8 cellular contexts compared by ENCODE assay signal in the genomic region with DNA sequence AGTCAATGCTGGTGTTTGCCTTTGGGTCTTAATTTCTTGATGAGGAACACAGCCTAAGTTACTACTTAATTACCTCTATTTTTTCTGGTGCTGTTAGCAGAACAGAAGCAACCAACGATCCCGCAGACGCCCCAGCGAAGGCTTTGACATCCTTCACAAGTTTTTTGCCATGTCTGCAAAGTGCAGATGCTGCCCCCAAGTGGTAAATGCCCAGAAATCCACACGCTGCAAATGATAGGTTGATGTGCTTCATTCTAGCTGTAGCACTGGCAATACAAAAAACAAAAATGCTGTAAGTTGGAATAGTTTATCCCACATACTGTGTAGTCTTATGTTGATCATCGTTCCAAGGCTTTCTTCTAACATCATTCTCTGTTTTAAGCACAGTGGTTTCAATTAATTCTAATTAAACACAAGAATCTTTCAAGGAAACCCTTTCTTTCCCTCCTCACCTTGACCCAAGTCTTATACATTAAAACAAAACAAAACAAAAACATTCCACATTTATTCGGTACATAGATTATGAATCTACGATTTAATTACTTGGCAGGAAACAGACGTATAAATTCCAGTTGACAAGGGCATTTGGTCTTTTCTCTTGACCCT. TPM values are rescaled to one million over a fixed set of nuclear protein-coding genes. Genes with fewer than 3 reads are reported as not detected.
DNase-seq lines count a peak whose midpoint lies in the region; ATAC-seq and TF ChIP-seq lines count a peak whose summit lies in the region.

No MANE protein-coding gene starts in this region.

- peak overlapping the region; percentile 57 to 98 (median 69) for H3K4me3 Mint-ChIP-seq in CD4-positive, alpha-beta memory T cell

- H3K9me3 ChIP-seq in CD4-positive, alpha-beta memory T cell (ENCODE audit: control insufficient read depth in 1 of 2, low read length in 2 of 2): no peaks in the 10 kb centered on the region

- peaks cover 13 to 27% of the 10 kb centered on the region in 2 donors for H3K36me3 Mint-ChIP-seq in CD4-positive, alpha-beta memory T cell

- H3K4me1 ChIP-seq in CD4-positive, alpha-beta memory T cell (ENCODE audit: insufficient read depth, low read length): peaks cover 18% of the 10 kb centered on the region

- DNase-seq in CD4-positive, alpha-beta memory T cell: peak; percentile 60 to 74 (median 68)
- DNase-seq in KBM-7 (peak; percentile 52), SHP77 (lab: John Stamatoyannopoulos, UW) (peak; percentile 41 to 64), head of caudate nucleus (peak; percentile 40 to 85 (median 68)), retinal pigment epithelial cell (ENCODE audit: low read depth) (peak; percentile 34)
- DNase-seq in activated naive CD4-positive, alpha-beta T cell treated with anti-CD3 and anti-CD28 coated beads, Interleukin-2, amount 50 U/mL, for 16 hours: peak; percentile 55

- H3K9me3 Mint-ChIP-seq in CD4-positive, alpha-beta memory T cell: peaks cover 0 to 2% (median 0%) of the 10 kb centered on the region in 8 donors

- H3K36me3 ChIP-seq in CD4-positive, alpha-beta memory T cell (ENCODE audit: insufficient read depth, low read length): no peaks in the 10 kb centered on the region

- peaks cover 2 to 4% of the 10 kb centered on the region in 2 donors for H3K27me3 Mint-ChIP-seq in CD4-positive, alpha-beta memory T cell

- H3K27ac ChIP-seq in CD4-positive, alpha-beta memory T cell (ENCODE audit: low read depth, low read length): no peak overlapping the region

- CTCF ChIA-PET in CD4-positive, alpha-beta memory T cell (lab: Charles Lee; ENCODE audit: partially characterized antibody): interaction anchor here (1.8 kb wide), 1 partner anchor 9 kb away, joined by 4 read pairs; no protein-coding TSS in a partner anchor

- POLR2A ChIA-PET in CD4-positive, alpha-beta memory T cell (lab: Charles Lee; ENCODE audit: partially characterized antibody): no interaction called here

- H3K4me3 ChIP-seq in CD4-positive, alpha-beta memory T cell (ENCODE audit: low read length in 2 of 2): no peak overlapping the region
- no peak overlapping the region for H3K4me3 ChIP-seq in retinal pigment epithelial cell (ENCODE audit: low read length)

- TF ChIP-seq CTCF in retinal pigment epithelial cell (conservative IDR thresholded peaks at IDR 0.05; ENCODE audit: low read depth, low read length): peak; percentile 93

- in situ Hi-C loops in KBM-7 (cut with MboI; ENCODE audit: low pct_unique_long_range_greater_than_20kb, low sequenced_read_pairs): no loop called here

- H3K4me1 Mint-ChIP-seq in CD4-positive, alpha-beta memory T cell: peaks cover 11 to 30% (median 14%) of the 10 kb centered on the region in 4 donors

- ATAC-seq in GM19467 (IDR thresholded peaks at IDR 0.05; ENCODE audit: unreplicated experiment): peak; percentile 35
- no peak for ATAC-seq in GM21390 (IDR thresholded peaks at IDR 0.05; ENCODE audit: unreplicated experiment)

- intact Hi-C loops in CD4-positive, alpha-beta memory T cell (cut with micrococcal nuclease): loop anchor here (5.0 to 10.0 kb wide), 3 partner anchors 779 to 861 kb away; a partner anchor contains a TSS
- intact Hi-C loops in head of caudate nucleus (cut with DNase I): no loop called here

- peak overlapping the region; percentile 18 to 98 (median 86) for H3K27ac Mint-ChIP-seq in CD4-positive, alpha-beta memory T cell

- no peaks in the 10 kb centered on the region for H3K27me3 ChIP-seq in CD4-positive, alpha-beta memory T cell (ENCODE audit: insufficient read depth, low read length)

RNA-seq across cellular contexts. Expression of a gene that starts 1.2 kb away (rescaled TPM):
- total RNA-seq in CD4-positive, alpha-beta memory T cell: 1 to 10 TPM; 5.0 to 5.6 TPM
- 10 to 100 TPM; 12.1 to 25.1 TPM for polyA plus RNA-seq in CD4-positive, alpha-beta memory T cell
